24 cellular contexts compared by ENCODE assay signal in the genomic region with DNA sequence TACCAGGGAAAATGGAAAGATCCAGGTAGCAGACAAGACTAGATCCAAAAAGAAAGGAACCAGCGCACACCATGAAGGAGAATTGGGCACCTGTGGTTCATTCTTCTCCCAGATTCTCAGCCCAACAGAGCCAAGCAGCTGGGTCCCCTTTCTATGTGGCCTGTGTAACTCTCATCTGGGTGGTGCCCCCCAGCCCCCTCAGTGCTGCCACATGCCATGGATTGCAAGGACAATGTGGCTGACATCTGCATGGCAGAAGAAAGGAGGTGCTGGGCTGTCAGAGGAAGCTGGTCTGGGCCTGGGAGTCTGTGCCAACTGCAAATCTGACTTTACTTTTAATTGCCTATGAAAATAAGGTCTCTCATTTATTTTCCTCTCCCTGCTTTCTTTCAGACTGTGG. TPM values are rescaled to one million over a fixed set of nuclear protein-coding genes. Genes with fewer than 3 reads are reported as not detected.
A peak's percentile ranks its signal among the peaks of the same experiment; 100 is the strongest.
DNase-seq lines count a peak whose midpoint lies in the region; ATAC-seq lines count a peak whose summit lies in the region.
"Had no signal": no experiment of that assay in that cellular context is flagged by ENCODE, and none has a peak within 500 bp of the region (broad histone marks: within the 10 kb centered on the region; RNA-seq: fewer than 3 reads in every experiment).

No MANE protein-coding gene starts in this region.

- peaks cover 43% of the 10 kb centered on the region for H3K4me1 ChIP-seq in CD4-positive, alpha-beta memory T cell (ENCODE audit: insufficient read depth, low read length)
- H3K4me1 ChIP-seq: BLaER1 had no signal

- peaks cover 16% of the 10 kb centered on the region for H3K36me3 ChIP-seq in CD4-positive, alpha-beta memory T cell (ENCODE audit: insufficient read depth, low read length)
- H3K36me3 ChIP-seq: adrenal gland, BLaER1, left ventricle myocardium inferior, neutrophil, vagina had no signal

- POLR2A ChIA-PET in CD4-positive, alpha-beta memory T cell (lab: Charles Lee; ENCODE audit: partially characterized antibody): interaction anchor here (1.1 to 30.6 kb wide), 17 partner anchors 9 to 590 kb away, joined by 3 to 6843 read pairs (median 7); partner anchors contain the start of genes EPHB6 and ZYX

- no peaks in the 10 kb centered on the region for H3K9me3 ChIP-seq in CD4-positive, alpha-beta memory T cell (ENCODE audit: control insufficient read depth in 1 of 2, low read length in 2 of 2)
- H3K9me3 ChIP-seq: adrenal gland, BLaER1, left ventricle myocardium inferior, mucosa of descending colon, neutrophil, vagina had no signal

- DNase-seq in activated CD4-positive, alpha-beta T cell treated with anti-CD3 and anti-CD28 coated beads, Interleukin-2, amount 10 ng/mL, durations not matched to agents 24 days and 14 days: peak; percentile 57
- no peak for DNase-seq in activated CD4-positive, alpha-beta T cell treated with anti-CD3 and anti-CD28 coated beads for 48 hours
- DNase-seq in CD4-positive, alpha-beta memory T cell: no peak
- no peak for DNase-seq in activated T-cell treated with anti-CD3 and anti-CD28 coated beads, Interleukin-2, amount 50 U/mL, for 72 hours
- DNase-seq in naive B cell: no peak
- DNase-seq: adrenal gland; cortex of kidney; left ventricle myocardium inferior; mucosa of descending colon; MV-4-11; NCI-H1694 treated with DMSO at 0.1 percent for 48 hours; NCI-H774; SHP77; small intestine; stimulated activated CD4-positive, alpha-beta T cell treated with anti-CD3 and anti-CD28 coated beads, Interleukin-4, amount 100 ng/mL, for 1 hour had no signal

- H3K27me3 ChIP-seq in CD4-positive, alpha-beta memory T cell (ENCODE audit: insufficient read depth, low read length): no peaks in the 10 kb centered on the region
- H3K27me3 ChIP-seq: vagina had no signal

- CTCF ChIA-PET in CD4-positive, alpha-beta memory T cell (lab: Charles Lee; ENCODE audit: partially characterized antibody): interaction anchor here (21.7 kb wide), 1 partner anchor 19 kb away, joined by 623 read pairs; no protein-coding TSS in a partner anchor

- H3K4me1 Mint-ChIP-seq in activated CD4-positive, alpha-beta T cell treated with anti-CD3 and anti-CD28 coated beads, Interleukin-2, amount 10 ng/mL, durations not matched to agents 24 days and 14 days: peaks cover 33% of the 10 kb centered on the region
- peaks cover 27 to 61% (median 40%) of the 10 kb centered on the region in 4 donors for H3K4me1 Mint-ChIP-seq in CD4-positive, alpha-beta memory T cell
- peaks cover 40% of the 10 kb centered on the region for H3K4me1 Mint-ChIP-seq in activated T-cell treated with anti-CD3 and anti-CD28 coated beads, Interleukin-2, amount 50 U/mL, for 72 hours (ENCODE audit: low read depth)
- peaks cover 69 to 84% (median 83%) of the 10 kb centered on the region in 3 donors for H3K4me1 Mint-ChIP-seq in naive B cell

- no peak for ATAC-seq in activated T-cell treated with anti-CD3 and anti-CD28 coated beads, Interleukin-2, amount 50 U/mL, for 72 hours (replicated peaks in 1 of 2)
- ATAC-seq in naive B cell (ENCODE audit: low read depth in 2 of 2): no peak
- ATAC-seq in GM18520 (IDR thresholded peaks at IDR 0.05; ENCODE audit: unreplicated experiment): no peak
- ATAC-seq in GM18873 (IDR thresholded peaks at IDR 0.05; ENCODE audit: low FRiP score, unreplicated experiment): no peak
- ATAC-seq in GM18517 (IDR thresholded peaks at IDR 0.05; ENCODE audit: unreplicated experiment): no peak
- ATAC-seq: mucosa of descending colon had no signal

- no peaks in the 10 kb centered on the region for H3K27me3 Mint-ChIP-seq in activated CD4-positive, alpha-beta T cell treated with anti-CD3 and anti-CD28 coated beads, Interleukin-2, amount 10 ng/mL, durations not matched to agents 24 days and 14 days
- H3K27me3 Mint-ChIP-seq in CD4-positive, alpha-beta memory T cell: no peaks in the 10 kb centered on the region
- H3K27me3 Mint-ChIP-seq in activated T-cell treated with anti-CD3 and anti-CD28 coated beads, Interleukin-2, amount 50 U/mL, for 72 hours (ENCODE audit: low read depth): no peaks in the 10 kb centered on the region
- H3K27me3 Mint-ChIP-seq in naive B cell: no peaks in the 10 kb centered on the region

- peak overlapping the region in 1 of 2 donors; percentile 83 for H3K4me3 ChIP-seq in CD4-positive, alpha-beta memory T cell (ENCODE audit: low read length in 2 of 2)
- H3K4me3 ChIP-seq: adrenal gland, BLaER1, left ventricle myocardium inferior, mucosa of descending colon, vagina had no signal

- H3K4me3 Mint-ChIP-seq in activated CD4-positive, alpha-beta T cell treated with anti-CD3 and anti-CD28 coated beads, Interleukin-2, amount 10 ng/mL, durations not matched to agents 24 days and 14 days: peak overlapping the region; percentile 100
- peak overlapping the region; percentile 78 to 100 (median 97) for H3K4me3 Mint-ChIP-seq in CD4-positive, alpha-beta memory T cell
- peak overlapping the region; percentile 94 for H3K4me3 Mint-ChIP-seq in activated T-cell treated with anti-CD3 and anti-CD28 coated beads, Interleukin-2, amount 50 U/mL, for 72 hours
- H3K4me3 Mint-ChIP-seq in naive B cell: peak overlapping the region in 1 of 8 donors; percentile 69

- H3K27ac ChIP-seq in CD4-positive, alpha-beta memory T cell (ENCODE audit: low read depth, low read length): peak overlapping the region; percentile 99
- H3K27ac ChIP-seq: adrenal gland, BLaER1, KMS-11, left ventricle myocardium inferior, neutrophil, vagina, VCaP had no signal

- intact Hi-C loops in activated CD4-positive, alpha-beta T cell treated with anti-CD3 and anti-CD28 coated beads, Interleukin-2, amount 10 ng/mL, durations not matched to agents 24 days and 14 days (cut with micrococcal nuclease): no loop called here
- intact Hi-C loops in CD4-positive, alpha-beta memory T cell (cut with micrococcal nuclease): no loop called here

- peak overlapping the region; percentile 99 for H3K27ac Mint-ChIP-seq in activated CD4-positive, alpha-beta T cell treated with anti-CD3 and anti-CD28 coated beads, Interleukin-2, amount 10 ng/mL, durations not matched to agents 24 days and 14 days
- H3K27ac Mint-ChIP-seq in CD4-positive, alpha-beta memory T cell: peak overlapping the region; percentile 95 to 100 (median 99)
- peak overlapping the region; percentile 95 for H3K27ac Mint-ChIP-seq in activated T-cell treated with anti-CD3 and anti-CD28 coated beads, Interleukin-2, amount 50 U/mL, for 72 hours
- peak overlapping the region in 4 of 6 donors; percentile 18 to 100 (median 57) for H3K27ac Mint-ChIP-seq in naive B cell

- no peaks in the 10 kb centered on the region for H3K9me3 Mint-ChIP-seq in activated CD4-positive, alpha-beta T cell treated with anti-CD3 and anti-CD28 coated beads, Interleukin-2, amount 10 ng/mL, durations not matched to agents 24 days and 14 days
- peaks cover 0 to 3% (median under 1%) of the 10 kb centered on the region in 8 donors for H3K9me3 Mint-ChIP-seq in CD4-positive, alpha-beta memory T cell
- no peaks in the 10 kb centered on the region for H3K9me3 Mint-ChIP-seq in activated T-cell treated with anti-CD3 and anti-CD28 coated beads, Interleukin-2, amount 50 U/mL, for 72 hours
- peaks cover 0 to 1% (median 0%) of the 10 kb centered on the region in 7 donors for H3K9me3 Mint-ChIP-seq in naive B cell

- H3K36me3 Mint-ChIP-seq in activated CD4-positive, alpha-beta T cell treated with anti-CD3 and anti-CD28 coated beads, Interleukin-2, amount 10 ng/mL, durations not matched to agents 24 days and 14 days (ENCODE audit: low read depth): peaks cover 85% of the 10 kb centered on the region
- peaks cover 68 to 76% of the 10 kb centered on the region in 2 donors for H3K36me3 Mint-ChIP-seq in CD4-positive, alpha-beta memory T cell
- H3K36me3 Mint-ChIP-seq in activated T-cell treated with anti-CD3 and anti-CD28 coated beads, Interleukin-2, amount 50 U/mL, for 72 hours (ENCODE audit: insufficient read depth in 2 of 2): peaks cover 34 to 49% of the 10 kb centered on the region in 2 donors
- peaks cover 0 to 14% of the 10 kb centered on the region in 2 donors for H3K36me3 Mint-ChIP-seq in naive B cell

RNA-seq across cellular contexts. Expression of gene PRSS2, which starts 21.4 kb away (rescaled TPM):
- total RNA-seq in activated CD4-positive, alpha-beta T cell treated with anti-CD3 and anti-CD28 coated beads, Interleukin-2, amount 10 ng/mL, durations not matched to agents 24 days and 14 days: not detected in 2 replicates
- not detected for total RNA-seq in CD4-positive, alpha-beta memory T cell
- not detected for polyA plus RNA-seq in CD4-positive, alpha-beta memory T cell
- not detected for total RNA-seq in activated T-cell treated with anti-CD3 and anti-CD28 coated beads, Interleukin-2, amount 50 U/mL, for 72 hours
- under 1 TPM in 1 of 6 donors, not detected in 5; 0.41 TPM for polyA plus RNA-seq in naive B cell (ENCODE audit: low read depth in 6 of 6)
- total RNA-seq: left ventricle myocardium inferior, mucosa of descending colon, subcutaneous adipose tissue, vagina had no signal

RNA-seq across cellular contexts. Expression of gene PRSS1, which starts 42.9 kb away (rescaled TPM):
- not detected in 2 replicates for total RNA-seq in activated CD4-positive, alpha-beta T cell treated with anti-CD3 and anti-CD28 coated beads, Interleukin-2, amount 10 ng/mL, durations not matched to agents 24 days and 14 days
- total RNA-seq in CD4-positive, alpha-beta memory T cell: under 1 TPM in 1 of 2 experiments, not detected in 1; 0.44 TPM
- polyA plus RNA-seq in CD4-positive, alpha-beta memory T cell: not detected
- total RNA-seq in activated T-cell treated with anti-CD3 and anti-CD28 coated beads, Interleukin-2, amount 50 U/mL, for 72 hours: not detected
- under 1 TPM in 2 of 6 donors, not detected in 4; 0.41 to 0.55 TPM for polyA plus RNA-seq in naive B cell (ENCODE audit: low read depth in 6 of 6)
- total RNA-seq: left ventricle myocardium inferior, mucosa of descending colon, subcutaneous adipose tissue, vagina had no signal
